1 cellular context compared by ENCODE assay signal in genomic region chr3:32684800-32685603, GRCh38.
TF ChIP-seq lines count a peak whose summit lies in the region.

Gene CNOT10, plus strand, starts transcription at chr3:32685188. Its CDS starts 273 bp downstream, at chr3:32685461.

TF ChIP-seq in K562, 482 proteins besides CTCF, POLR2A, EP300 and RAD21 (continued from another document and continues in another):
- TF ChIP-seq ATF2 (CRISPR knock-in tag; IDR thresholded peaks at IDR 0.05) (no peak), MAZ (CRISPR knock-in tag; conservative IDR thresholded peaks at IDR 0.05 in 1 of 2, IDR thresholded peaks at IDR 0.05 in 1 of 2) (peak; percentile 92 to 98), ZBTB40 (IDR thresholded peaks at IDR 0.05) (peak; percentile 96), ZBTB40 (CRISPR knock-in tag; IDR thresholded peaks at IDR 0.05) (no peak), ID3 (CRISPR knock-in tag; IDR thresholded peaks at IDR 0.05) (no peak), ID3 (tag; IDR thresholded peaks at IDR 0.05) (no peak), CHD1 (IDR thresholded peaks at IDR 0.05; ENCODE audit: low read length) (peak; percentile 61), NR2C1 (IDR thresholded peaks at IDR 0.05) (peak; percentile 61; the same call in 1 of the 2 replicates), NR2C1 (tag; IDR thresholded peaks at IDR 0.05) (peak; percentile 88), ZNF785 (CRISPR knock-in tag; IDR thresholded peaks at IDR 0.05) (no peak), ZNF384 (IDR thresholded peaks at IDR 0.05; ENCODE audit: low read depth, low read length) (no peak), ZNF407 (IDR thresholded peaks at IDR 0.05; ENCODE audit: low read depth) (no peak), GATA2 (CRISPR knock-in tag; IDR thresholded peaks at IDR 0.05) (no peak), PHF20 (IDR thresholded peaks at IDR 0.05; ENCODE audit: partially characterized antibody) (peak; percentile 83), ZNF766 (CRISPR knock-in tag; conservative IDR thresholded peaks at IDR 0.05) (no peak; the same call in 1 of the 2 replicates), FOS (IDR thresholded peaks at IDR 0.05; ENCODE audit: extremely low read depth, insufficient read length) (no peak), ZNF398 (CRISPR knock-in tag; IDR thresholded peaks at IDR 0.05) (no peak), REST (CRISPR knock-in tag; IDR thresholded peaks at IDR 0.05; ENCODE audit: low read depth) (no peak), COPS2 (conservative IDR thresholded peaks at IDR 0.05) (no peak), FOXK2 (conservative IDR thresholded peaks at IDR 0.05 in 1 of 2, IDR thresholded peaks at IDR 0.05 in 1 of 2; ENCODE audit: low read depth in 2 of 2) (peak; percentile 90 to 99), HMG20B (CRISPR knock-in tag; IDR thresholded peaks at IDR 0.05) (no peak), HINFP (tag; conservative IDR thresholded peaks at IDR 0.05; ENCODE audit: low read depth) (no peak), GTF2A2 (tag; IDR thresholded peaks at IDR 0.05) (no peak), ZNF12 (CRISPR knock-in tag; IDR thresholded peaks at IDR 0.05) (no peak), ZKSCAN1 (IDR thresholded peaks at IDR 0.05; ENCODE audit: low read depth, low read length) (0 out of 2 replicates have a peak, but pooled peaks have one; percentile 14), ZNF124 (CRISPR knock-in tag; IDR thresholded peaks at IDR 0.05) (no peak)
